Comparison of ENCODE assay signal across 8 cellular contexts in the genomic region with DNA sequence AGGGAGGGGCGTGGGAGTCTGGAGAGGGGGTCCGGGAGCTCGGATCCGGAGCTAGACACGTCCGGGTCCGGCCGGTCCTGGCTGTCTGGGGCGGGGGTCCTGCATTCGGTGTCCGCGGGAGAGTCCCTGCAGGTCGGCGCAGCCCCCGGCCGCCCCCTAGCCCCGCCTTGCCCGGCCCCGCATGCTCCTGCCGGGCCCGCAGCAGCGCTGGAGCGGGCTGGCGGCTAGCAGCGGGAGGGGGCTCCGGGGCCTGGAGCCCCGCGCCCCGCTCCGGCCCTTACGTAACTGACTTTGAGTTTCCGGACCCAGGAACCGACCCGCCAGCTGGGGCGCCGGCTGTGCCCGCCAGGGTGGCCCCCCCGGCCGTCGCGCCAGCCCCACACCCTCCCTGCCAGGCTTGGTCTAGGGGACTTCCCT. TPM values are rescaled to one million over a fixed set of nuclear protein-coding genes. Genes with fewer than 3 reads are reported as not detected.
DNase-seq lines count a peak whose midpoint lies in the region; ATAC-seq and TF ChIP-seq lines count a peak whose summit lies in the region.

No MANE protein-coding gene starts in this region.

- H3K4me2 ChIP-seq in mesenchymal stem cell (ENCODE audit: low read length, poor library complexity, severe bottlenecking) = peak overlapping the region; percentile 93

- H2BK12ac ChIP-seq in mesenchymal stem cell (ENCODE audit: low read length in 2 of 2) = no peak overlapping the region

- peak overlapping the region; percentile 73 for H2AFZ ChIP-seq in mesenchymal stem cell (ENCODE audit: low read depth, low read length)

- peak; percentile 37 for DNase-seq in stimulated activated CD4-positive, alpha-beta T cell treated with anti-CD3 and anti-CD28 coated beads, Interleukin-12 subunit alpha, Interleukin-12 subunit beta, amount 100 ng/mL, for 4 hours
- no peak for DNase-seq in stimulated activated CD4-positive, alpha-beta T cell treated with anti-CD3 and anti-CD28 coated beads, Interleukin-2, amount 100 ng/mL, for 48 hours
- DNase-seq in coronary artery (ENCODE audit: low spot score) (no peak), mesenchymal stem cell (peak; percentile 29), thoracic aorta (ENCODE audit: low spot score) (no peak), NCI-H1048 (lab: John Stamatoyannopoulos, UW) (no peak), NCI-H2196 treated with DMSO at 0.1 percent for 48 hours (lab: John Stamatoyannopoulos, UW; ENCODE audit: unreplicated experiment) (no peak)

- H3K4ac ChIP-seq in mesenchymal stem cell (ENCODE audit: low read depth in 1 of 2, low read length in 2 of 2) = no peak overlapping the region

- H3K18ac ChIP-seq in mesenchymal stem cell (ENCODE audit: low read depth in 1 of 2, low read length in 2 of 2) = peak overlapping the region in 1 of 2 experiments; percentile 49

- H3K27me3 ChIP-seq in mesenchymal stem cell (ENCODE audit: control insufficient read depth in 1 of 2, insufficient read depth in 1 of 2, low read length in 2 of 2) (peaks cover 0 to 5% of the 10 kb centered on the region in 2 experiments), thoracic aorta (replicated peaks; ENCODE audit: insufficient read depth) (no peaks in the 10 kb centered on the region)

- no peak overlapping the region for H3K14ac ChIP-seq in mesenchymal stem cell (ENCODE audit: low read length in 2 of 2)

- H2BK5ac ChIP-seq in mesenchymal stem cell (ENCODE audit: low read depth, low read length, poor library complexity, severe bottlenecking) = no peak overlapping the region

- peak overlapping the region; percentile 9 for H4K8ac ChIP-seq in mesenchymal stem cell (ENCODE audit: low read length)

- H3K9me3 ChIP-seq in mesenchymal stem cell (ENCODE audit: control insufficient read depth, low read length) (no peaks in the 10 kb centered on the region), thoracic aorta (no peaks in the 10 kb centered on the region)

- H3K4me3 ChIP-seq in WI38 (ENCODE audit: low read depth, low read length) (0 out of 2 replicates have a peak overlapping the region, but pooled peaks have one; percentile 2), coronary artery (peak overlapping the region; percentile 90), mesenchymal stem cell (ENCODE audit: insufficient read depth in 1 of 2, low read depth in 1 of 2, low read length in 2 of 2) (peak overlapping the region; percentile 84 to 85), thoracic aorta (peak overlapping the region; percentile 98)

- no peak overlapping the region for H2BK120ac ChIP-seq in mesenchymal stem cell (ENCODE audit: low read depth, low read length)

- peak overlapping the region; percentile 34 for H2BK15ac ChIP-seq in mesenchymal stem cell (ENCODE audit: low read depth, poor library complexity, severe bottlenecking)

- H3K23ac ChIP-seq in mesenchymal stem cell (ENCODE audit: low read length in 2 of 2) = peak overlapping the region in 1 of 2 experiments; percentile 27

- no peak overlapping the region for H4K91ac ChIP-seq in mesenchymal stem cell (ENCODE audit: low read length)

- peaks cover 27% of the 10 kb centered on the region for H3K4me1 ChIP-seq in mesenchymal stem cell (ENCODE audit: control insufficient read depth, insufficient read depth, low read depth, low read length)
- peaks cover 18 to 45% of the 10 kb centered on the region in 2 donors for H3K4me1 ChIP-seq in thoracic aorta (ENCODE audit: control insufficient read depth in 1 of 2, low read depth in 2 of 2)

- TF ChIP-seq CTCF in WI38 (IDR thresholded peaks at IDR 0.05; ENCODE audit: low read depth, low read length) = no peak
- no peak for TF ChIP-seq CTCF in coronary artery (IDR thresholded peaks at IDR 0.05)
- no peak for TF ChIP-seq CTCF in thoracic aorta (IDR thresholded peaks at IDR 0.05)

- under 1% methylated on average over 40 of the region's 41 CpGs for WGBS in mesenchymal stem cell

- H3K9ac ChIP-seq in mesenchymal stem cell (ENCODE audit: low read length) = peak overlapping the region; percentile 87

- H3K27ac ChIP-seq in coronary artery (peak overlapping the region; percentile 67 to 77), mesenchymal stem cell (ENCODE audit: low read length, poor library complexity, severe bottlenecking) (no peak overlapping the region), thoracic aorta (peak overlapping the region; percentile 51 to 63)

- no peak for ATAC-seq in thoracic aorta (ENCODE audit: insufficient number of reproducible peaks, low FRiP score, low read depth)

- H3K36me3 ChIP-seq in mesenchymal stem cell (ENCODE audit: control insufficient read depth in 1 of 2, insufficient read depth in 2 of 2, low read depth in 1 of 2, low read length in 2 of 2) = peaks cover 0 to 5% of the 10 kb centered on the region in 2 experiments
- H3K36me3 ChIP-seq in thoracic aorta = no peaks in the 10 kb centered on the region

- H3K79me1 ChIP-seq in mesenchymal stem cell (replicated peaks; ENCODE audit: low read length, poor library complexity, severe bottlenecking) = peaks cover 12% of the 10 kb centered on the region

- no peak overlapping the region for H2AK5ac ChIP-seq in mesenchymal stem cell (ENCODE audit: low read length, severe bottlenecking)

RNA-seq across cellular contexts. Expression of a gene that starts 26.9 kb away (rescaled TPM):
- 4.3 TPM for polyA plus RNA-seq in mesenchymal stem cell (2013, experiment 1 of 2)
- 4.4 TPM for polyA plus RNA-seq in mesenchymal stem cell (2013, experiment 2 of 2)
- total RNA-seq in thoracic aorta = 10 to 100 TPM; 26.7 to 37.8 TPM

Comparison
In these comparisons a context has a peak if more than half of its experiments do, and no peak if none do; other contexts are left out.
1. DNase-seq: peak in stimulated activated CD4-positive, alpha-beta T cell treated with anti-CD3 and anti-CD28 coated beads, Interleukin-12 subunit alpha, Interleukin-12 subunit beta, amount 100 ng/mL, for 4 hours (single experiment) and mesenchymal stem cell (single experiment); none in stimulated activated CD4-positive, alpha-beta T cell treated with anti-CD3 and anti-CD28 coated beads, Interleukin-2, amount 100 ng/mL, for 48 hours (0 of 2), coronary artery (single experiment), thoracic aorta (single experiment), NCI-H1048 (single experiment) and NCI-H2196 treated with DMSO at 0.1 percent for 48 hours (single experiment).
2. H3K4me3 ChIP-seq: peak in every context shown above with its lines; median percentile 98 in thoracic aorta; 90 in coronary artery; 84 in mesenchymal stem cell; 2 in WI38.